ENCODE assay signal across 12 cellular contexts in the genomic region with DNA sequence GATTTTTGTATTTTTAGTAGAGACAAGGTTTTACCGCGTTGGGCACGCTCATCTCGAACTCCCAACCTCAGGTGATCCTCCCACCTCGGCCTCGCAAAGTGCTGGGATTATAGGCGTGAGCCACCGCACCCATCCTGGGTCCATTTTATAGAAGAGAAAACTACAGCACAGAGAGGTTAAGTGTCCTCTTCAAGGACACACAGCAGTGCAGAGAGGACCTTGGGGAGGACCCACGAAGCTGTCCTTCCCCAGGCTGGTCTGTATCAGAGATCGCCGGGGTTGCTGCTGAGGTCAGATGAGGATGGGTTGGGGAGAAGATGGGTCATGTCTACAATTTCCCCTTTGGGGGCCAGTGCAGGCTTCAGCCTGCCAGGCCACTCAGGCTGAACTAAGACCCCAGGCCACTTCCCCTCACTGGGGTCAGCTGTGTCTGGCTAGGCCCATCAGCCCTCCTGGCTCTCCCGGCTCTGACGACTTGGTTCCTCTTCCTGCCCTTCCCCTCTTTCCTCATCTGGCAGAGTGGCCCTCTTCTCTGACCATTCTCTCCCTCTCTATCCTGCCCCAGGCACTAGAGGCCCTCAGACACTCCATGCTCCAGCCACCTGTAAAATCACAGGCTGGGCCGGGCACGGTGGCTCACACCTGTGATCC. TPM values are rescaled to one million over a fixed set of nuclear protein-coding genes. Genes with fewer than 3 reads are reported as not detected.
A peak's percentile ranks its signal among the peaks of the same experiment; 100 is the strongest.
DNase-seq lines count a peak whose midpoint lies in the region; ATAC-seq lines count a peak whose summit lies in the region.
"Had no signal": no experiment of that assay in that cellular context is flagged by ENCODE, and none has a peak within 500 bp of the region (broad histone marks: within the 10 kb centered on the region; RNA-seq: fewer than 3 reads in every experiment).

No MANE protein-coding gene starts in this region.

- H3K27me3 Mint-ChIP-seq in activated CD8-positive, alpha-beta memory T cell treated with anti-CD3 and anti-CD28 coated beads, Interleukin-2, amount 10 ng/mL, durations not matched to agents 7 days and 5 days, result no peaks in the 10 kb centered on the region

- H3K4me1 Mint-ChIP-seq in activated CD8-positive, alpha-beta memory T cell treated with anti-CD3 and anti-CD28 coated beads, Interleukin-2, amount 10 ng/mL, durations not matched to agents 7 days and 5 days, result peaks cover 73% of the 10 kb centered on the region
- peaks cover 80% of the 10 kb centered on the region for H3K4me1 Mint-ChIP-seq in stimulated activated effector memory CD8-positive, alpha-beta T cell treated with anti-CD3 and anti-CD28 coated beads, Interleukin-12 subunit alpha, Interleukin-12 subunit beta, amount 100 ng/mL, for 72 hours

- peaks cover 56% of the 10 kb centered on the region for H3K36me3 Mint-ChIP-seq in activated CD8-positive, alpha-beta memory T cell treated with anti-CD3 and anti-CD28 coated beads, Interleukin-2, amount 10 ng/mL, durations not matched to agents 7 days and 5 days
- H3K36me3 Mint-ChIP-seq in stimulated activated effector memory CD8-positive, alpha-beta T cell treated with anti-CD3 and anti-CD28 coated beads, Interleukin-12 subunit alpha, Interleukin-12 subunit beta, amount 100 ng/mL, for 72 hours, result peaks cover 42% of the 10 kb centered on the region

- H3K9me3 Mint-ChIP-seq in activated CD8-positive, alpha-beta memory T cell treated with anti-CD3 and anti-CD28 coated beads, Interleukin-2, amount 10 ng/mL, durations not matched to agents 7 days and 5 days (ENCODE audit: low read depth), result no peaks in the 10 kb centered on the region
- H3K9me3 Mint-ChIP-seq in stimulated activated effector memory CD8-positive, alpha-beta T cell treated with anti-CD3 and anti-CD28 coated beads, Interleukin-12 subunit alpha, Interleukin-12 subunit beta, amount 100 ng/mL, for 72 hours, result no peaks in the 10 kb centered on the region

- H3K27ac Mint-ChIP-seq in activated CD8-positive, alpha-beta memory T cell treated with anti-CD3 and anti-CD28 coated beads, Interleukin-2, amount 10 ng/mL, durations not matched to agents 7 days and 5 days, result peak overlapping the region; percentile 97
- H3K27ac Mint-ChIP-seq in stimulated activated effector memory CD8-positive, alpha-beta T cell treated with anti-CD3 and anti-CD28 coated beads, Interleukin-12 subunit alpha, Interleukin-12 subunit beta, amount 100 ng/mL, for 72 hours, result peak overlapping the region; percentile 87

- in situ Hi-C loops in KBM-7 (cut with MboI; ENCODE audit: low pct_unique_long_range_greater_than_20kb, low sequenced_read_pairs), result no loop called here

- intact Hi-C loops in left ventricle myocardium superior (cut with micrococcal nuclease), result no loop called here

- no peak for ATAC-seq in activated CD8-positive, alpha-beta memory T cell treated with anti-CD3 and anti-CD28 coated beads, Interleukin-2, amount 10 ng/mL, durations not matched to agents 7 days and 5 days
- ATAC-seq in left ventricle myocardium superior, result peak; percentile 67
- no peak for ATAC-seq in stimulated activated effector memory CD8-positive, alpha-beta T cell treated with anti-CD3 and anti-CD28 coated beads, Interleukin-12 subunit alpha, Interleukin-12 subunit beta, amount 100 ng/mL, for 72 hours

- no peak for DNase-seq in activated CD8-positive, alpha-beta memory T cell treated with anti-CD3 and anti-CD28 coated beads, Interleukin-2, amount 10 ng/mL, durations not matched to agents 7 days and 5 days
- DNase-seq in activated CD8-positive, alpha-beta memory T cell treated with anti-CD3 and anti-CD28 coated beads, Interleukin-2, amount 50 U/mL, for 48 hours, result no peak
- peak; percentile 25 for DNase-seq in UCSD-AML1 (lab: John Stamatoyannopoulos, UW; ENCODE audit: unreplicated experiment)
- peak; percentile 45 for DNase-seq in left ventricle myocardium superior
- no peak for DNase-seq in stimulated activated effector memory CD8-positive, alpha-beta T cell treated with anti-CD3 and anti-CD28 coated beads, Interleukin-12 subunit alpha, Interleukin-12 subunit beta, amount 100 ng/mL, for 72 hours (ENCODE audit: low spot score in 2 of 2)
- no peak for DNase-seq in kidney tubule cell (ENCODE audit: low spot score)
- no peak for DNase-seq in KBM-7
- DNase-seq in retina, result no peak
- DNase-seq: activated CD4-positive, CD25-positive, alpha-beta regulatory T cell; activated gamma-delta T cell; Kasumi-1 had no signal

- CTCF ChIA-PET in activated CD8-positive, alpha-beta memory T cell treated with anti-CD3 and anti-CD28 coated beads, Interleukin-2, amount 10 ng/mL, durations not matched to agents 7 days and 5 days (lab: Charles Lee), result interaction anchor here (1.0 to 16.9 kb wide), 2 partner anchors 11 to 21 kb away, joined by 3 to 216 read pairs; a partner anchor contains a TSS

- peak overlapping the region; percentile 32 for H3K4me3 Mint-ChIP-seq in activated CD8-positive, alpha-beta memory T cell treated with anti-CD3 and anti-CD28 coated beads, Interleukin-2, amount 10 ng/mL, durations not matched to agents 7 days and 5 days
- peak overlapping the region; percentile 76 for H3K4me3 Mint-ChIP-seq in stimulated activated effector memory CD8-positive, alpha-beta T cell treated with anti-CD3 and anti-CD28 coated beads, Interleukin-12 subunit alpha, Interleukin-12 subunit beta, amount 100 ng/mL, for 72 hours

RNA-seq across cellular contexts. Expression of a gene that starts 9.6 kb away (rescaled TPM):
- 100 to 1,000 TPM; 250 to 441 TPM for total RNA-seq in activated CD8-positive, alpha-beta memory T cell treated with anti-CD3 and anti-CD28 coated beads, Interleukin-2, amount 10 ng/mL, durations not matched to agents 7 days and 5 days
- 8.0 TPM for total RNA-seq in left ventricle myocardium superior
- total RNA-seq: myocyte had no signal

RNA-seq across cellular contexts. Expression of a gene that starts 42.9 kb away (rescaled TPM):
- 1 to 10 TPM; 1.2 to 3.3 TPM for total RNA-seq in activated CD8-positive, alpha-beta memory T cell treated with anti-CD3 and anti-CD28 coated beads, Interleukin-2, amount 10 ng/mL, durations not matched to agents 7 days and 5 days
- total RNA-seq in left ventricle myocardium superior, result 10.0 TPM

RNA-seq across cellular contexts. Expression of a gene that starts 53.7 kb away (rescaled TPM):
- 10 to 100 TPM; 23.8 to 38.5 TPM for total RNA-seq in activated CD8-positive, alpha-beta memory T cell treated with anti-CD3 and anti-CD28 coated beads, Interleukin-2, amount 10 ng/mL, durations not matched to agents 7 days and 5 days
- 12.9 TPM for total RNA-seq in left ventricle myocardium superior

Comparison
In these comparisons a context has a peak if more than half of its experiments do, and no peak if none do; other contexts are left out.
1. DNase-seq: peak in UCSD-AML1 (single experiment) and left ventricle myocardium superior (single experiment); none in activated CD8-positive, alpha-beta memory T cell treated with anti-CD3 and anti-CD28 coated beads, Interleukin-2, amount 10 ng/mL, durations not matched to agents 7 days and 5 days (single experiment), activated CD8-positive, alpha-beta memory T cell treated with anti-CD3 and anti-CD28 coated beads, Interleukin-2, amount 50 U/mL, for 48 hours (single experiment), stimulated activated effector memory CD8-positive, alpha-beta T cell treated with anti-CD3 and anti-CD28 coated beads, Interleukin-12 subunit alpha, Interleukin-12 subunit beta, amount 100 ng/mL, for 72 hours (0 of 2), kidney tubule cell (single experiment), KBM-7 (single experiment) and retina (single experiment).
2. RNA of a gene that starts 9.6 kb away (total RNA-seq): 250 to 441 TPM in activated CD8-positive, alpha-beta memory T cell treated with anti-CD3 and anti-CD28 coated beads, Interleukin-2, amount 10 ng/mL, durations not matched to agents 7 days and 5 days; 8.0 TPM in left ventricle myocardium superior (single experiment); every median in the first group is over 10 times any median in the second.